Comparison of ENCODE assay signal across 1 cellular context in genomic region chr12:69027411-69027811, GRCh38.
TF ChIP-seq lines count a peak whose summit lies in the region.

No MANE protein-coding gene starts in this region.

TF ChIP-seq in IMR-90, 13 proteins besides CTCF, POLR2A, EP300 and RAD21:
- TF ChIP-seq ELK1 (IDR thresholded peaks at IDR 0.05; ENCODE audit: borderline replicate concordance, low read depth, low read length) (no peak), RCOR1 (IDR thresholded peaks at IDR 0.05; ENCODE audit: insufficient replicate concordance, low read length) (no peak), BHLHE40 (IDR thresholded peaks at IDR 0.05; ENCODE audit: low read depth, low read length) (no peak), CHD1 (IDR thresholded peaks at IDR 0.05; ENCODE audit: low read depth, low read length) (no peak)
